8 cellular contexts compared by ENCODE assay signal in genomic region chr15:49046113-49046883, GRCh38. TPM values are rescaled to one million over a fixed set of nuclear protein-coding genes. Genes with fewer than 3 reads are reported as not detected.
DNase-seq lines count a peak whose midpoint lies in the region; ATAC-seq and TF ChIP-seq lines count a peak whose summit lies in the region.

Gene SECISBP2L, minus strand, starts transcription at chr15:49046446. Its CDS starts 147 bp downstream, at chr15:49046299.

- no peaks in the 10 kb centered on the region for H4K20me1 ChIP-seq in GM23248 (ENCODE audit: insufficient read depth)

- H3K9me3 ChIP-seq in GM23248 (ENCODE audit: low read depth): no peaks in the 10 kb centered on the region

- in situ Hi-C loops in GM23248 (cut with MboI): no loop called here

- peak within 1 kb of the TSS; percentile 58 for H3K27ac ChIP-seq in GM23248

- no peaks in the 10 kb centered on the region for H3K27me3 Mint-ChIP-seq in activated T-helper 17 cell treated with anti-CD3 and anti-CD28 coated beads, Interleukin-2, amount 50 U/mL, for 72 hours
- no peaks in the 10 kb centered on the region for H3K27me3 Mint-ChIP-seq in natural killer cell (ENCODE audit: low read depth in 2 of 2)

- intact Hi-C loops in natural killer cell (cut with micrococcal nuclease): loop anchor here (1.0 to 10.0 kb wide), 4 partner anchors 111 to 579 kb away; partner anchors contain the start of genes CEP152, COPS2, DTWD1 and EID1

- H3K27me3 ChIP-seq in GM23248 (replicated peaks; ENCODE audit: insufficient read depth): no peaks in the 10 kb centered on the region

- peak within 1 kb of the TSS; percentile 97 for H3K4me3 Mint-ChIP-seq in activated T-helper 17 cell treated with anti-CD3 and anti-CD28 coated beads, Interleukin-2, amount 50 U/mL, for 72 hours
- H3K4me3 Mint-ChIP-seq in natural killer cell: peak within 1 kb of the TSS; percentile 97

- H3K9me3 Mint-ChIP-seq in activated T-helper 17 cell treated with anti-CD3 and anti-CD28 coated beads, Interleukin-2, amount 50 U/mL, for 72 hours: no peaks in the 10 kb centered on the region
- no peaks in the 10 kb centered on the region for H3K9me3 Mint-ChIP-seq in natural killer cell

- 1% methylated on average over 46 to 47 of the region's 53 CpGs for WGBS in GM23248 (ENCODE audit: low coverage in 1 of 2, low lambda C conversion rate in 2 of 2, missing lambda C conversion rate in 2 of 2), 2 experiments

- H3K4me3 ChIP-seq in GM23248 (peak within 1 kb of the TSS; percentile 100), fibroblast of mammary gland (ENCODE audit: control insufficient read depth, low read depth, low read length) (peak within 1 kb of the TSS; percentile 91)

- peaks cover 5% of the 10 kb centered on the region for H3K36me3 Mint-ChIP-seq in activated T-helper 17 cell treated with anti-CD3 and anti-CD28 coated beads, Interleukin-2, amount 50 U/mL, for 72 hours (ENCODE audit: low read depth)
- no peaks in the 10 kb centered on the region for H3K36me3 Mint-ChIP-seq in natural killer cell

- peak within 1 kb of the TSS; percentile 88 for H3K9ac ChIP-seq in GM23248

- peak within 1 kb of the TSS; percentile 98 for H3K4me2 ChIP-seq in GM23248 (ENCODE audit: unreplicated experiment)

- TF ChIP-seq CTCF in fibroblast of mammary gland (conservative IDR thresholded peaks at IDR 0.05; ENCODE audit: control insufficient read depth, insufficient read depth, low read depth, low read length): no peak
- no peak for TF ChIP-seq CTCF in natural killer cell (IDR thresholded peaks at IDR 0.05)

- DNase-seq in EL (peak; percentile 94), GM23248 (peak; percentile 97), Kasumi-1 (lab: John Stamatoyannopoulos, UW) (peak; percentile 97), RPMI8226 (peak; percentile 99), fibroblast of mammary gland (ENCODE audit: low read depth) (peak; percentile 93), natural killer cell (peak; percentile 87)
- peak; percentile 92 for DNase-seq in stimulated activated naive CD4-positive, alpha-beta T cell treated with Interleukin-2 at 50 U/mL for 16 hours (lab: John Stamatoyannopoulos, UW)

- no peaks in the 10 kb centered on the region for H3K36me3 ChIP-seq in GM23248 (ENCODE audit: low read depth)

- peaks cover 9% of the 10 kb centered on the region for H3K4me1 Mint-ChIP-seq in activated T-helper 17 cell treated with anti-CD3 and anti-CD28 coated beads, Interleukin-2, amount 50 U/mL, for 72 hours
- peaks cover 35 to 40% of the 10 kb centered on the region in 2 donors for H3K4me1 Mint-ChIP-seq in natural killer cell

- ATAC-seq in activated T-helper 17 cell treated with anti-CD3 and anti-CD28 coated beads, Interleukin-2, amount 50 U/mL, for 72 hours (replicated peaks): peak; percentile 94
- ATAC-seq in natural killer cell: peak; percentile 96 to 97 (median 97)

- H3F3A ChIP-seq in GM23248 (ENCODE audit: insufficient read depth): peaks cover 8% of the 10 kb centered on the region

- H3K9me2 ChIP-seq in GM23248 (ENCODE audit: insufficient read depth): no peaks in the 10 kb centered on the region

- H3K79me2 ChIP-seq in GM23248 (ENCODE audit: insufficient read depth): peaks cover 50% of the 10 kb centered on the region

- peak within 1 kb of the TSS; percentile 100 for H2AFZ ChIP-seq in GM23248

- peak within 1 kb of the TSS; percentile 96 for H3K27ac Mint-ChIP-seq in activated T-helper 17 cell treated with anti-CD3 and anti-CD28 coated beads, Interleukin-2, amount 50 U/mL, for 72 hours
- peak within 1 kb of the TSS; percentile 86 to 95 for H3K27ac Mint-ChIP-seq in natural killer cell

- peaks cover 23% of the 10 kb centered on the region for H3K4me1 ChIP-seq in GM23248 (ENCODE audit: insufficient read depth)

RNA-seq across cellular contexts. Expression of gene SECISBP2L, which starts in this region (rescaled TPM):
- total RNA-seq in GM23248 (2014; rRNA removed; shearing (Covaris generic)): 26.8 and 26.9 TPM in 2 replicates
- 28.4 and 29.8 TPM in 2 replicates for polyA plus RNA-seq in GM23248 (2016; fragmentation: Nextera tagmentation; extraction: Ambion mirVana)
- 10 to 100 TPM; 20.1 to 40.2 TPM for total RNA-seq in activated T-helper 17 cell treated with anti-CD3 and anti-CD28 coated beads, Interleukin-2, amount 50 U/mL, for 72 hours
- total RNA-seq in natural killer cell: 10 to 100 TPM; 78.8 to 97.7 (median 93.7) TPM

Comparison
In these comparisons a context has a peak if more than half of its experiments do, and no peak if none do; other contexts are left out.
1. Peak in every context shown above with its lines: DNase-seq, ATAC-seq, H3K4me3 ChIP-seq and H3K27ac ChIP-seq.